In the genomic region with DNA sequence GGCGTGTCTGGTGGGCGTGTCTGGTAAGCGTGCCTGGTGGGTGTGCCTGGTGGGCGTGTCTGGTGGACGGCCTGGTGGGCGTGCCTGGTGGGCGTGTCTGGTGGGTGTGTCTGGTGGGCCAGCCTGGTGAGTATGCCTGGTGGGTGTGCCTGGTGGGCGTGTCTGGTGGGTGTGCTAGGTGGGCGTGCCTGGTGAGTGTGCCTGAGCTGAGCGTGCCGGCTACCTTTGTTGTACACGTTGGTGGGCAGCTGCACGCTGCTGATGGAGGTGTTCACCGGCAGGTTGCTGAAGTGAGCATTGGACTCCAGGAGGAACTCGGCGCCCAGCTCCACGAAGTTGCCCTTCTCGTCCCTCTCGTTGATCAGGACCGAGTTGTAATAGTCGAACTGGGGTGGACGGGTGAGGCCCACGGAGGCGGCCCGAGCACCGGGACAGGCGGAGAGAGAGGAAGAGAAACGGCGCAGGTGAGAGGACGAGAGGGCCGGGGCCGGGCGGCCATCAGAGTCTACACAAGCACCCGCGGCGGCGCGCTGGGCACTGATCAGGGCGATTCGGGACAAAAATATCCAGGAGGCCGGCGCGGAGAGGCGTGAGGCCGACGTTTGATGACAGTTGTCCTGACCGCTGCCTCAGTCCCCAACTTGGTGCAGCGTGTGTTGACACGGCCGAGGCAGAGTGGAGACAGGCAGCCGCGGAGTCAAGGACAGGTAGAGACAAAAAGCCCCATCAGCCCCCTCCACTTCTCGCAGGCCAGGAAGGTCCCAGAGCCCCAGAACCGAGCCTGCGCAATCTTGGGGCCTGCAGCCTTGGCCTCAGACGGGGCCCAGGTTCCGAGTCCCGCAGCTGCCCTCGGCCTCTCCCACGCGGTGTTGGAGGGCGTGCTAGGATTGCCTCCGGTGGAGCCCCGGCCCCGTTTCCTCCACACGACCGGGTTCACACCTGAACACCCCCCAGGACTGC, we compare ENCODE assay signal across 9 cellular contexts. TPM values are rescaled to one million over a fixed set of nuclear protein-coding genes. Genes with fewer than 3 reads are reported as not detected.
DNase-seq lines count a peak whose midpoint lies in the region; ATAC-seq and TF ChIP-seq lines count a peak whose summit lies in the region.
"Had no signal": no experiment of that assay in that cellular context is flagged by ENCODE, and none has a peak within 500 bp of the region (broad histone marks: within the 10 kb centered on the region; RNA-seq: fewer than 3 reads in every experiment).

No MANE protein-coding gene starts in this region.

- no peaks in the 10 kb centered on the region for H3K4me1 ChIP-seq in CD4-positive, CD25-positive, alpha-beta regulatory T cell (ENCODE audit: control insufficient read depth, insufficient read depth, low read length, poor library complexity, severe bottlenecking)
- H3K4me1 ChIP-seq in RWPE2 (ENCODE audit: insufficient read depth, poor library complexity, severe bottlenecking) (no peaks in the 10 kb centered on the region), neuronal stem cell (ENCODE audit: control insufficient read depth in 2 of 2, insufficient read depth in 1 of 2, low read depth in 1 of 2, low read length in 2 of 2) (peaks cover 1 to 8% of the 10 kb centered on the region in 2 donors)

- peak overlapping the region; percentile 95 for H3K23ac ChIP-seq in neuronal stem cell (ENCODE audit: low read depth, low read length, poor library complexity)

- no peak overlapping the region for H3K4me2 ChIP-seq in neuronal stem cell (ENCODE audit: insufficient read depth, low read length, poor library complexity, severe bottlenecking)

- H3K4me3 ChIP-seq in CD4-positive, CD25-positive, alpha-beta regulatory T cell (ENCODE audit: low read depth, low read length) = no peak overlapping the region
- no peak overlapping the region for H3K4me3 ChIP-seq in RWPE2 (ENCODE audit: severe bottlenecking)
- H3K4me3 ChIP-seq in neuronal stem cell (ENCODE audit: low read length in 2 of 2) = peak overlapping the region in 1 of 2 donors; percentile 33

- no peak overlapping the region for H2AFZ ChIP-seq in neuronal stem cell (ENCODE audit: low read length)

- H3K79me1 ChIP-seq in neuronal stem cell (ENCODE audit: low read depth, low read length) = no peaks in the 10 kb centered on the region

- H3K4me1 Mint-ChIP-seq in CD4-positive, CD25-positive, alpha-beta regulatory T cell = peaks cover 0 to 17% (median 0%) of the 10 kb centered on the region in 4 donors

- WGBS in neuronal stem cell (ENCODE audit: extremely low coverage in 2 of 2, insufficient read length in 2 of 2, insufficient replicate concordance in 1 of 2), 2 donors = no CpG with 5 or more reads among the region's 67 CpGs

- H3K9me3 ChIP-seq in CD4-positive, CD25-positive, alpha-beta regulatory T cell (ENCODE audit: control insufficient read depth in 2 of 2, low read length in 2 of 2) = peaks cover 21 to 22% of the 10 kb centered on the region in 2 experiments
- H3K9me3 ChIP-seq in RWPE2 (ENCODE audit: severe bottlenecking) (peaks cover 11% of the 10 kb centered on the region), neuronal stem cell (replicated peaks in 1 of 2; ENCODE audit: control insufficient read depth in 2 of 2, insufficient read depth in 1 of 2, low read depth in 1 of 2, low read length in 2 of 2) (peaks cover 0 to 4% of the 10 kb centered on the region in 2 donors)

- peak overlapping the region; percentile 4 for H3K9ac ChIP-seq in neuronal stem cell (ENCODE audit: low read depth, low read length, poor library complexity)

- H3K27ac ChIP-seq in CD4-positive, CD25-positive, alpha-beta regulatory T cell (ENCODE audit: insufficient read depth, low read length, poor library complexity, severe bottlenecking) = no peak overlapping the region
- H3K27ac ChIP-seq in RWPE2 (ENCODE audit: poor library complexity, severe bottlenecking) = no peak overlapping the region
- no peak overlapping the region for H3K27ac ChIP-seq in neuronal stem cell (replicated peaks; ENCODE audit: low read length)

- H3K27ac Mint-ChIP-seq in CD4-positive, CD25-positive, alpha-beta regulatory T cell = peak overlapping the region in 1 of 3 donors; percentile 32

- no peak overlapping the region for H2BK15ac ChIP-seq in neuronal stem cell (ENCODE audit: low read length)

- H3K9me3 Mint-ChIP-seq in CD4-positive, CD25-positive, alpha-beta regulatory T cell = peaks cover 0 to 38% (median 11%) of the 10 kb centered on the region in 7 donors

- H3K36me3 ChIP-seq in CD4-positive, CD25-positive, alpha-beta regulatory T cell (ENCODE audit: control insufficient read depth, insufficient read depth, low read length) = no peaks in the 10 kb centered on the region
- H3K36me3 ChIP-seq in RWPE2 (ENCODE audit: low read depth) (no peaks in the 10 kb centered on the region), neuronal stem cell (replicated peaks in 1 of 2; ENCODE audit: control insufficient read depth in 2 of 2, insufficient read depth in 2 of 2, low read length in 2 of 2) (no peaks in the 10 kb centered on the region)

- ATAC-seq in CD4-positive, CD25-positive, alpha-beta regulatory T cell (ENCODE audit: low read depth in 2 of 2) = peak in 1 of 2 donors; percentile 44
- peak; percentile 47 for ATAC-seq in RWPE2 (ENCODE audit: low read depth)
- ATAC-seq in GM21423 (IDR thresholded peaks at IDR 0.05; ENCODE audit: unreplicated experiment) = no peak

- H3K36me3 Mint-ChIP-seq in CD4-positive, CD25-positive, alpha-beta regulatory T cell = no peaks in the 10 kb centered on the region

- H2AK5ac ChIP-seq in neuronal stem cell (ENCODE audit: low read depth, low read length) = peak overlapping the region; percentile 20

- H4K8ac ChIP-seq in neuronal stem cell (ENCODE audit: low read depth, low read length) = peak overlapping the region; percentile 43

- H3K14ac ChIP-seq in neuronal stem cell (ENCODE audit: low read length) = peak overlapping the region; percentile 25

- H2BK120ac ChIP-seq in neuronal stem cell (ENCODE audit: low read depth, low read length) = no peak overlapping the region

- DNase-seq in CD4-positive, CD25-positive, alpha-beta regulatory T cell = peak in 1 of 3 donors; percentile 7
- DNase-seq in RWPE2 (ENCODE audit: low spot score) (peak; percentile 74), dermis blood vessel endothelial cell (peak; percentile 13), neuronal stem cell (ENCODE audit: low spot score) (no peak), middle frontal gyrus (ENCODE audit: extremely low spot score, low spot score) (no peak), NCI-H82 treated with DMSO at 0.1 percent for 48 hours (lab: John Stamatoyannopoulos, UW; ENCODE audit: unreplicated experiment) (no peak), mucosa of gallbladder (ENCODE audit: low spot score) (no peak)
- DNase-seq: DND-41 had no signal

- H3K4ac ChIP-seq in neuronal stem cell (ENCODE audit: low read length) = no peak overlapping the region

- peak overlapping the region; percentile 73 for H2BK12ac ChIP-seq in neuronal stem cell (ENCODE audit: low read length)

- no peak overlapping the region for H4K91ac ChIP-seq in neuronal stem cell (ENCODE audit: low read depth, low read length, poor library complexity)

- H2BK5ac ChIP-seq in neuronal stem cell (ENCODE audit: low read length) = peak overlapping the region; percentile 75

- no peaks in the 10 kb centered on the region for H3K27me3 ChIP-seq in CD4-positive, CD25-positive, alpha-beta regulatory T cell (ENCODE audit: control insufficient read depth, insufficient read depth, low read length)
- no peaks in the 10 kb centered on the region for H3K27me3 ChIP-seq in RWPE2 (ENCODE audit: insufficient read depth, poor library complexity, severe bottlenecking)
- no peaks in the 10 kb centered on the region for H3K27me3 ChIP-seq in neuronal stem cell (ENCODE audit: control insufficient read depth in 3 of 3, insufficient read depth in 3 of 3, low read depth in 1 of 3, low read length in 3 of 3)

- H3K27me3 Mint-ChIP-seq in CD4-positive, CD25-positive, alpha-beta regulatory T cell = peaks cover 17% of the 10 kb centered on the region

- H3K18ac ChIP-seq in neuronal stem cell (ENCODE audit: low read length) = no peak overlapping the region

- H3K4me3 Mint-ChIP-seq in CD4-positive, CD25-positive, alpha-beta regulatory T cell = peak overlapping the region in 3 of 4 donors; percentile 56 to 82 (median 65)

- no peak for TF ChIP-seq CTCF in RWPE2 (IDR thresholded peaks at IDR 0.05; ENCODE audit: poor library complexity, severe bottlenecking)

RNA-seq across cellular contexts. Expression of a gene that starts 10.5 kb away (rescaled TPM):
- 7.1 TPM for total RNA-seq in CD4-positive, CD25-positive, alpha-beta regulatory T cell
- 10 to 100 TPM in 1 of 4 donors, 1 to 10 TPM in 3; 2.9 to 10.4 (median 5.6) TPM for polyA plus RNA-seq in CD4-positive, CD25-positive, alpha-beta regulatory T cell
- total RNA-seq in dermis blood vessel endothelial cell (0.17 and 0.33 TPM in 2 replicates), mucosa of gallbladder (8.6 TPM)
- polyA plus RNA-seq in neuronal stem cell (2013, experiment 1 of 2) = 2.9 TPM
- polyA plus RNA-seq in neuronal stem cell (2013, experiment 2 of 2) = 2.5 TPM

Comparison
In these comparisons a context has a peak if more than half of its experiments do, and no peak if none do; other contexts are left out.
1. DNase-seq: peak in RWPE2 (single experiment) and dermis blood vessel endothelial cell (single experiment); none in neuronal stem cell (single experiment), middle frontal gyrus (single experiment), NCI-H82 treated with DMSO at 0.1 percent for 48 hours (single experiment) and mucosa of gallbladder (single experiment).